Comparison of ENCODE assay signal across 10 cellular contexts in genomic region chr4:99117876-99118693, GRCh38. TPM values are rescaled to one million over a fixed set of nuclear protein-coding genes. Genes with fewer than 3 reads are reported as not detected.
A peak's percentile ranks its signal among the peaks of the same experiment; 100 is the strongest.
DNase-seq lines count a peak whose midpoint lies in the region; ATAC-seq and TF ChIP-seq lines count a peak whose summit lies in the region.
"Had no signal": no experiment of that assay in that cellular context is flagged by ENCODE, and none has a peak within 500 bp of the region (broad histone marks: within the 10 kb centered on the region; RNA-seq: fewer than 3 reads in every experiment).

No MANE protein-coding gene starts in this region.

- no peaks in the 10 kb centered on the region for H3K36me3 ChIP-seq in DOHH2 (ENCODE audit: control insufficient read depth, low read length)
- no peaks in the 10 kb centered on the region for H3K36me3 ChIP-seq in H7 (replicated peaks; ENCODE audit: control insufficient read depth, insufficient read depth, low read length)
- H3K36me3 ChIP-seq in spleen = no peaks in the 10 kb centered on the region
- H3K36me3 ChIP-seq in vagina = no peaks in the 10 kb centered on the region

- TF ChIP-seq CTCF in DOHH2 (IDR thresholded peaks at IDR 0.05; ENCODE audit: low read depth, low read length, poor library complexity, severe bottlenecking) (peak; percentile 35), spleen (IDR thresholded peaks at IDR 0.05 in 8 of 11, conservative IDR thresholded peaks at IDR 0.05 in 3 of 11) (peak in 3 of 11 experiments; percentile 17 to 41 (median 35)), vagina (IDR thresholded peaks at IDR 0.05) (peak in 1 of 3 experiments; percentile 5)

- H3K9me2 ChIP-seq in DOHH2 (replicated peaks; ENCODE audit: control insufficient read depth, low read length) = no peaks in the 10 kb centered on the region

- no peaks in the 10 kb centered on the region for H3K4me1 ChIP-seq in DOHH2 (ENCODE audit: control insufficient read depth, low read length)
- peaks cover 0 to 6% (median 1%) of the 10 kb centered on the region in 6 donors for H3K4me1 ChIP-seq in spleen
- no peaks in the 10 kb centered on the region for H3K4me1 ChIP-seq in vagina

- H3K27ac ChIP-seq in DOHH2 (ENCODE audit: low read depth, low read length) (no peak overlapping the region), spleen (no peak overlapping the region), vagina (no peak overlapping the region)

- intact Hi-C loops in spleen (cut with DNase I; ENCODE audit: low total_unique reads) (loop anchor here (5.0 kb wide), 1 partner anchor 289 kb away; no protein-coding TSS in a partner anchor), vagina (cut with DNase I) (loop anchor here (2.0 kb wide), 1 partner anchor 287 kb away; no protein-coding TSS in a partner anchor)

- no peak overlapping the region for H3K4me2 ChIP-seq in DOHH2 (ENCODE audit: low read length)

- DNase-seq in LHCN-M2 (ENCODE audit: low read depth) = peak; percentile 17
- DNase-seq in astrocyte of the hippocampus (ENCODE audit: low read depth, low spot score) = peak; percentile 13
- peak; percentile 10 for DNase-seq in medulla oblongata (ENCODE audit: extremely low spot score)
- DNase-seq in H7 = no peak
- no peak for DNase-seq in spleen
- no peak for DNase-seq in vagina (ENCODE audit: extremely low spot score in 2 of 2)
- DNase-seq: NCI-H1436 treated with DMSO at 0.1 percent for 48 hours had no signal

- 42 to 67% (median 46%) methylated on average over 8 to 9 of the region's 9 CpGs for WGBS in spleen, 5 donors

- TF ChIP-seq POLR2A in spleen (IDR thresholded peaks at IDR 0.05) = no peak
- TF ChIP-seq POLR2A in vagina (IDR thresholded peaks at IDR 0.05) = no peak

- H4K20me1 ChIP-seq in DOHH2 (ENCODE audit: control insufficient read depth, insufficient read depth, low read depth, low read length) = no peaks in the 10 kb centered on the region

- H3K27me3 ChIP-seq in DOHH2 (ENCODE audit: control insufficient read depth, low read length) = no peaks in the 10 kb centered on the region
- H3K27me3 ChIP-seq in H7 (ENCODE audit: control insufficient read depth, insufficient read depth, low read length) = no peaks in the 10 kb centered on the region
- H3K27me3 ChIP-seq in spleen (replicated peaks in 1 of 7) = no peaks in the 10 kb centered on the region
- H3K27me3 ChIP-seq in vagina = no peaks in the 10 kb centered on the region

- no peaks in the 10 kb centered on the region for H3K9me3 ChIP-seq in DOHH2 (ENCODE audit: control insufficient read depth, insufficient read depth, low read length)
- H3K9me3 ChIP-seq in spleen = peaks cover 0 to 3% (median 0%) of the 10 kb centered on the region in 8 donors
- H3K9me3 ChIP-seq in vagina = no peaks in the 10 kb centered on the region

- no peaks in the 10 kb centered on the region for H3K79me2 ChIP-seq in DOHH2 (ENCODE audit: control insufficient read depth, low read length)

- H3K4me3 ChIP-seq in DOHH2 (ENCODE audit: low read length) (no peak overlapping the region), H7 (ENCODE audit: insufficient read depth, low read depth, low read length) (no peak overlapping the region), spleen (no peak overlapping the region), vagina (no peak overlapping the region)

- no peaks in the 10 kb centered on the region for H3F3A ChIP-seq in DOHH2 (ENCODE audit: control insufficient read depth, insufficient read depth)

- ATAC-seq in GM19351 (IDR thresholded peaks at IDR 0.05; ENCODE audit: unreplicated experiment) = no peak
- ATAC-seq: activated T-helper 17 cell treated with anti-CD3 and anti-CD28 coated beads, Interleukin-2, amount 50 U/mL, for 72 hours had no signal

RNA-seq across cellular contexts. Expression of gene ADH4, which starts 26.0 kb away (rescaled TPM):
- not detected in 2 replicates for total RNA-seq in LHCN-M2 (2014; rRNA removed)
- not detected for polyA plus RNA-seq in LHCN-M2 (2012)
- 0.55 TPM in 2 replicates for total RNA-seq in H7 (2014; rRNA removed; shearing (Covaris generic))
- under 1 TPM in 4 of 7 donors, not detected in 3; 0.30 to 0.41 (median 0.35) TPM for total RNA-seq in spleen
- polyA plus RNA-seq in spleen = under 1 TPM; 0.11 to 0.61 (median 0.26) TPM
- total RNA-seq in vagina = 10.8 TPM
- total RNA-seq: activated T-helper 17 cell treated with anti-CD3 and anti-CD28 coated beads, Interleukin-2, amount 50 U/mL, for 72 hours had no signal

RNA-seq across cellular contexts. Expression of gene ADH5, which starts 29.5 kb away (rescaled TPM):
- total RNA-seq in LHCN-M2 (2014; rRNA removed) (134 and 140 TPM in 2 replicates), spleen (10 to 100 TPM; 60.3 to 93.1 (median 69.9) TPM), vagina (129 TPM)
- polyA plus RNA-seq in LHCN-M2 (2012) = 142 TPM
- total RNA-seq in H7 (2014; rRNA removed; shearing (Covaris generic)) = 331 and 341 TPM in 2 replicates
- 10 to 100 TPM; 54.2 to 84.0 (median 81.3) TPM for polyA plus RNA-seq in spleen

Comparison
In these comparisons a context has a peak if more than half of its experiments do, and no peak if none do; other contexts are left out.
1. DNase-seq: peak in LHCN-M2 (single experiment), astrocyte of the hippocampus (single experiment) and medulla oblongata (single experiment); none in H7 (single experiment), spleen (single experiment) and vagina (0 of 2).